13 cellular contexts compared by ENCODE assay signal in genomic region chr11:126109941-126110731, GRCh38. TPM values are rescaled to one million over a fixed set of nuclear protein-coding genes. Genes with fewer than 3 reads are reported as not detected.
DNase-seq lines count a peak whose midpoint lies in the region; ATAC-seq and TF ChIP-seq lines count a peak whose summit lies in the region.
"Had no signal": no experiment of that assay in that cellular context is flagged by ENCODE, and none has a peak within 500 bp of the region (broad histone marks: within the 10 kb centered on the region; RNA-seq: fewer than 3 reads in every experiment).

No MANE protein-coding gene starts in this region.

- peaks cover 12% of the 10 kb centered on the region for H3K27me3 Mint-ChIP-seq in neural progenitor cell (ENCODE audit: insufficient read depth, low read depth)

- no peak overlapping the region for H2AFZ ChIP-seq in neural progenitor cell (replicated peaks)

- no peak overlapping the region for H3K4me3 Mint-ChIP-seq in neural progenitor cell

- peaks cover 9% of the 10 kb centered on the region for H3F3A ChIP-seq in neural progenitor cell (ENCODE audit: low read depth)

- no peaks in the 10 kb centered on the region for H3K36me3 Mint-ChIP-seq in neural progenitor cell

- no peaks in the 10 kb centered on the region for H3K79me2 ChIP-seq in neural progenitor cell (ENCODE audit: low read depth)

- H3K4me3 ChIP-seq in neural progenitor cell = no peak overlapping the region
- H3K4me3 ChIP-seq: upper lobe of right lung had no signal

- H3K9me3 Mint-ChIP-seq in neural progenitor cell = no peaks in the 10 kb centered on the region

- DNase-seq in Daoy (ENCODE audit: low read depth) (peak; percentile 59), astrocyte of the hippocampus (ENCODE audit: low read depth, low spot score) (peak; percentile 72), neural progenitor cell (ENCODE audit: low spot score) (no peak), NCI-H2081 (lab: John Stamatoyannopoulos, UW) (no peak), NCI-H2171 (lab: John Stamatoyannopoulos, UW) (no peak)
- DNase-seq: activated CD4-positive, CD25-positive, alpha-beta regulatory T cell treated with anti-CD3 and anti-CD28 coated beads, Interleukin-2, amount 50 U/mL, for 72 hours; NCI-H2029 treated with DMSO at 0.1 percent for 48 hours; upper lobe of right lung had no signal

- no peaks in the 10 kb centered on the region for H3K36me3 ChIP-seq in neural progenitor cell
- H3K36me3 ChIP-seq: upper lobe of right lung had no signal

- peak; percentile 73 for ATAC-seq in HG02852 (IDR thresholded peaks at IDR 0.05; ENCODE audit: unreplicated experiment)
- no peak for ATAC-seq in GM18511 (IDR thresholded peaks at IDR 0.05; ENCODE audit: unreplicated experiment)
- ATAC-seq in GM21360 (IDR thresholded peaks at IDR 0.05; ENCODE audit: unreplicated experiment) = no peak
- ATAC-seq: esophagus mucosa, upper lobe of right lung had no signal

- no peaks in the 10 kb centered on the region for H3K9me3 ChIP-seq in neural progenitor cell (ENCODE audit: low read depth)
- H3K9me3 ChIP-seq: upper lobe of right lung had no signal

- peak overlapping the region; percentile 93 for H3K27ac Mint-ChIP-seq in neural progenitor cell

- no peak overlapping the region for H3K27ac ChIP-seq in neural progenitor cell
- H3K27ac ChIP-seq: RWPE1, upper lobe of right lung had no signal

- no peaks in the 10 kb centered on the region for H4K20me1 ChIP-seq in neural progenitor cell (ENCODE audit: low read depth)

- H3K9ac ChIP-seq in neural progenitor cell = no peak overlapping the region

- H3K4me1 ChIP-seq in neural progenitor cell = peaks cover 9% of the 10 kb centered on the region

- H3K4me2 ChIP-seq in neural progenitor cell = no peak overlapping the region

- peaks cover 65% of the 10 kb centered on the region for H3K4me1 Mint-ChIP-seq in neural progenitor cell

- TF ChIP-seq CTCF in neural progenitor cell (IDR thresholded peaks at IDR 0.05) = no peak

- H3K27me3 ChIP-seq in neural progenitor cell = no peaks in the 10 kb centered on the region
- H3K27me3 ChIP-seq: upper lobe of right lung had no signal

RNA-seq across cellular contexts. Expression of gene CDON, which starts 47.5 kb away (rescaled TPM):
- total RNA-seq in Daoy (2014; rRNA removed; shearing (Covaris generic)) = 2.1 and 2.8 TPM in 2 replicates
- 50.5 and 71.3 TPM in 2 replicates for total RNA-seq in neural progenitor cell (ENCODE audit: low replicate concordance)

Comparison
In these comparisons a context has a peak if more than half of its experiments do, and no peak if none do; other contexts are left out.
1. DNase-seq: peak in Daoy (single experiment) and astrocyte of the hippocampus (single experiment); none in neural progenitor cell (single experiment), NCI-H2081 (0 of 2) and NCI-H2171 (single experiment).
2. RNA of gene CDON, which starts 47.5 kb away (total RNA-seq): 50.5 to 71.3 TPM in neural progenitor cell; 2.1 to 2.8 TPM in Daoy; every median in the first group is over 10 times any median in the second.